Comparison of ENCODE assay signal across 19 cellular contexts in the genomic region with DNA sequence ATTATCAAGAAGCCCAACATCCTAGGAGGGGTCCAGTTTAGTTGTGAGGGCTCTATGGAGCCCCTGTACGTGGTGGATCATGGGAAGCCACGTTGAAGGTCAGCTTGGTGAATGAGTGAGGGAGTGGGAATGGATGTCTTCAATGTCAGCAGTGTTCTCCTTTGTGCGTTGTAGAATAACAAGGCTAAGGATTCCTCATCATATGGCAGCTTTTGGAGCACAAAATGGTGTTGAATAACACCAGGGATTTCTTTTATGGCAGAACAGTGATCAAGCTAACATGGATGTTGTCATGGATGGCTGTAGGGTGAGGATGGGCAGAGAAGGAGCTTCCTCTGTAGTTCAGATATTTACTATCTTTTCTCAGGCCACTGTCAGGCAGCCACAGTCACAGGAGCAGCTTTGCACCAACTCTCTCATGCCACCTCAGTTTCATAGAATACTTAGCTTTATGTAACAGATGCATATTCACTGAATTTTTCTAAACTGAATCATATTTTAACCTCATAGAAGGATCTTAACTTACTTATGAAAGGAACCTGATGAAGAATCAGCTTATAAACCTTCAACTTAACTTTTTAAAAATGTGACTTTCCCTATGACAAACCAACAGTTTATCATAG.
DNase-seq lines count a peak whose midpoint lies in the region; ATAC-seq, FAIRE-seq and TF ChIP-seq lines count a peak whose summit lies in the region.
"Had no signal": no experiment of that assay in that cellular context is flagged by ENCODE, and none has a peak within 500 bp of the region (broad histone marks: within the 10 kb centered on the region; RNA-seq: fewer than 3 reads in every experiment).

No MANE protein-coding gene starts in this region.

- H3K9me3 Mint-ChIP-seq in HFFc6 (no peaks in the 10 kb centered on the region; the same call in 1 of the 2 replicates), naive B cell (no peaks in the 10 kb centered on the region)

- no peak overlapping the region; the same call in 1 of the 2 replicates for H3K4me3 Mint-ChIP-seq in HFFc6
- H3K4me3 Mint-ChIP-seq in naive B cell, result no peak overlapping the region

- H3K27me3 Mint-ChIP-seq in HFFc6 (ENCODE audit: insufficient read depth) (peaks cover 5% of the 10 kb centered on the region; the same call in 1 of the 2 replicates), naive B cell (no peaks in the 10 kb centered on the region)

- peaks cover 81% of the 10 kb centered on the region for H3K4me1 Mint-ChIP-seq in HFFc6 (ENCODE audit: low read depth)
- H3K4me1 Mint-ChIP-seq in naive B cell, result no peaks in the 10 kb centered on the region

- no peak for FAIRE-seq in bronchial epithelial cell (lab: Jason Lieb, UNC)
- FAIRE-seq: G401.6 had no signal

- DNase-seq in ELR (ENCODE audit: low read depth), result peak; percentile 66
- peak; percentile 28 for DNase-seq in HFFc6
- DNase-seq in bronchial epithelial cell (ENCODE audit: low read depth), result peak; percentile 19
- DNase-seq in naive B cell, result no peak
- no peak for DNase-seq in activated naive CD4-positive, alpha-beta T cell treated with Interleukin-2 at 50 U/mL for 16 hours
- DNase-seq in stimulated activated naive CD8-positive, alpha-beta T cell treated with anti-CD3 and anti-CD28 coated beads, Interleukin-15, Interleukin-2, amounts not matched to agents 100 U/mL and 50 U/mL, for 24 hours, result no peak
- DNase-seq: AML-193; DMS79; GOT3; KBM-7; NCI-H1105 treated with DMSO at 0.1 percent for 48 hours; NCI-H1694 treated with DMSO at 0.1 percent for 48 hours; NCI-H510A; NCI-H748 treated with DMSO at 0.1 percent for 48 hours; NK-92 treated with Interleukin-12 subunit alpha and Interleukin-12 subunit beta, amount 100 ng/mL, for 24 hours; Peyer's patch; Right ventricle myocardium superior had no signal

- ATAC-seq in naive B cell (ENCODE audit: low read depth in 2 of 2) (no peak), GM21786 (IDR thresholded peaks at IDR 0.05; ENCODE audit: unreplicated experiment) (no peak)
- no peak for ATAC-seq in stimulated activated naive CD8-positive, alpha-beta T cell treated with anti-CD3 and anti-CD28 coated beads, Interleukin-15, Interleukin-2, amounts not matched to agents 100 U/mL and 50 U/mL, for 24 hours

- TF ChIP-seq CTCF in HFFc6 (IDR thresholded peaks at IDR 0.05) (no peak), bronchial epithelial cell (IDR thresholded peaks at IDR 0.05; ENCODE audit: insufficient read depth, low read length, severe bottlenecking) (no peak)

- H3K27me3 ChIP-seq in bronchial epithelial cell (ENCODE audit: control insufficient read depth, insufficient read depth, low read length), result no peaks in the 10 kb centered on the region
- H3K27me3 ChIP-seq: Peyer's patch had no signal

- H3K27ac Mint-ChIP-seq in HFFc6 (peak overlapping the region; percentile 58), naive B cell (peak overlapping the region in 5 of 6 donors; percentile 2 to 57 (median 38))

- H3K36me3 Mint-ChIP-seq in HFFc6 (ENCODE audit: low read depth) (peaks cover 20% of the 10 kb centered on the region), naive B cell (peaks cover 51 to 52% of the 10 kb centered on the region in 2 donors)

- H3K36me3 ChIP-seq in bronchial epithelial cell (ENCODE audit: control insufficient read depth, insufficient read depth, low read length), result peaks cover 2% of the 10 kb centered on the region

- H3K4me3 ChIP-seq in bronchial epithelial cell (ENCODE audit: low read depth, low read length), result no peak overlapping the region
- H3K4me3 ChIP-seq: Peyer's patch had no signal

Comparison
In these comparisons a context has a peak if more than half of its experiments do, and no peak if none do; other contexts are left out.
1. DNase-seq: peak in ELR (single experiment), HFFc6 (single experiment) and bronchial epithelial cell (single experiment); none in naive B cell (single experiment), activated naive CD4-positive, alpha-beta T cell treated with Interleukin-2 at 50 U/mL for 16 hours (single experiment) and stimulated activated naive CD8-positive, alpha-beta T cell treated with anti-CD3 and anti-CD28 coated beads, Interleukin-15, Interleukin-2, amounts not matched to agents 100 U/mL and 50 U/mL, for 24 hours (single experiment).